14 cellular contexts compared by ENCODE assay signal in genomic region chr12:46188170-46188569, GRCh38.
"Had no signal": no experiment of that assay in that cellular context is flagged by ENCODE, and none has a peak within 500 bp of the region (broad histone marks: within the 10 kb centered on the region; RNA-seq: fewer than 3 reads in every experiment).

No MANE protein-coding gene starts in this region.

- H3K4me3 Mint-ChIP-seq: activated CD4-positive, alpha-beta T cell treated with anti-CD3 and anti-CD28 coated beads, Interleukin-2, amount 10 ng/mL, durations not matched to agents 24 days and 14 days; activated naive CD8-positive, alpha-beta T cell; brain; mesothelial cell of epicardium; type B pancreatic cell had no signal

- H3K27ac ChIP-seq: coronary artery, suprapubic skin had no signal

- H3K4me1 Mint-ChIP-seq: brain had no signal

- H3K4me3 ChIP-seq: coronary artery, suprapubic skin had no signal

- DNase-seq: activated CD4-positive, alpha-beta T cell treated with anti-CD3 and anti-CD28 coated beads, Interleukin-2, amount 10 ng/mL, durations not matched to agents 24 days and 14 days; activated CD4-positive, CD25-positive, alpha-beta regulatory T cell; activated effector memory CD4-positive, alpha-beta T cell treated with anti-CD3 and anti-CD28 coated beads, Interleukin-2, amount 50 U/mL, for 16 hours; central memory CD4-positive, alpha-beta T cell; effector CD8-positive, alpha-beta T cell; foreskin melanocyte; retina; stimulated activated naive CD4-positive, alpha-beta T cell had no signal

- H3K27me3 ChIP-seq: suprapubic skin had no signal

- H3K27ac Mint-ChIP-seq: type B pancreatic cell had no signal

- H3K36me3 ChIP-seq: suprapubic skin had no signal

- H3K9me3 ChIP-seq: suprapubic skin had no signal

- H3K27me3 Mint-ChIP-seq: activated CD4-positive, alpha-beta T cell treated with anti-CD3 and anti-CD28 coated beads, Interleukin-2, amount 10 ng/mL, durations not matched to agents 24 days and 14 days; activated naive CD8-positive, alpha-beta T cell; brain; type B pancreatic cell had no signal
